1 cellular context compared by ENCODE assay signal in the genomic region with DNA sequence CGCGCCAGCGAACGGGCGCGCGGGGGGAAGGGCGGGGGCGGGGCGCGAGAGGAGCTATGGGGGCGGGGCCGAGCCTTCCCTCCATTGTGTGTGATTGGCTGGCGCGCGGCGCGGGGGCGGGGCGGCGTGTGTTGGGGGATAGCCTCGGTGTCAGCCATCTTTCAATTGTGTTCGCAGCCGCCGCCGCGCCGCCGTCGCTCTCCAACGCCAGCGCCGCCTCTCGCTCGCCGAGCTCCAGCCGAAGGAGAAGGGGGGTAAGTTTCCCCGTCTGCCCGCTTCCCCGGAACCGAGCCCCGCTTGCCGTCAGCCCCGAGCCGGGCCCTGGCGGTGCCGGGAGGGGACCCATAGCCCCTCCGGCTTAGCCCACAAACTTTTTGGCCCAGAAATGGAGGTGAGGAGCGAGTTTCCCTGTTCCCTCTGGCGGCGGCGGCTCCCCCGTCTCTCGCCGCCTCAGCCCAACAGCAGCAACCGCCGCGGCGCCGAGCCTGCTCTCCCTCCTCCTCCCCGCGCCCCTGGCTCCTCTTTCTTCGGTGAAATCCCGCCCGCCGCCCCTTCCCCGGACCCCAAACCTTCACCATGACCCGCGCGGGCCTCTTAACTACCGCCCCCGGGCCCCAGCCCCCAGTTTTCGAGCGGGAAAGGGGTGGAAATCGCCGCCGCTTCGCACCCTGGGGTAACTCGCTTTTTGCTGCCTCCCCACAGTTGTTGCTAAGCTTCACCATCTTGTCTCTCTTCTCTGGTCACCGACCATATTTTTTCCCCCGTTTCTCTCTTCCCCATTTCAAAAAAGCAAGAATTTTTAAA.
TF ChIP-seq lines count a peak whose summit lies in the region.

A gene (plus strand): TSS at position 159 of the 804 bp plus-strand sequence. CDS start 1,636 bp downstream, outside the sequence.

TF ChIP-seq in K562, 482 proteins besides CTCF, POLR2A, EP300 and RAD21 (continued from another document and continues in another):
- TF ChIP-seq, protein P1, sequence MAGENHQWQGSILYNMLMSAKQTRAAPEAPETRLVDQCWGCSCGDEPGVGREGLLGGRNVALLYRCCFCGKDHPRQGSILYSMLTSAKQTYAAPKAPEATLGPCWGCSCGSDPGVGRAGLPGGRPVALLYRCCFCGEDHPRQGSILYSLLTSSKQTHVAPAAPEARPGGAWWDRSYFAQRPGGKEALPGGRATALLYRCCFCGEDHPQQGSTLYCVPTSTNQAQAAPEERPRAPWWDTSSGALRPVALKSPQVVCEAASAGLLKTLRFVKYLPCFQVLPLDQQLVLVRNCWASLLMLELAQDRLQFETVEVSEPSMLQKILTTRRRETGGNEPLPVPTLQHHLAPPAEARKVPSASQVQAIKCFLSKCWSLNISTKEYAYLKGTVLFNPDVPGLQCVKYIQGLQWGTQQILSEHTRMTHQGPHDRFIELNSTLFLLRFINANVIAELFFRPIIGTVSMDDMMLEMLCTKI (IDR thresholded peaks at IDR 0.05; ENCODE audit: partially characterized antibody): no peak
- TF ChIP-seq RBFOX2 (IDR thresholded peaks at IDR 0.05; ENCODE audit: low read depth, low read length) (peak; percentile 82), DPF2 (IDR thresholded peaks at IDR 0.05) (no peak), CEBPG (CRISPR knock-in tag; IDR thresholded peaks at IDR 0.05) (no peak), CEBPG (tag; conservative IDR thresholded peaks at IDR 0.05 in 1 of 2, IDR thresholded peaks at IDR 0.05 in 1 of 2) (no peak), YBX1 (IDR thresholded peaks at IDR 0.05) (no peak), ETS2 (tag; IDR thresholded peaks at IDR 0.05; ENCODE audit: borderline replicate concordance, poor library complexity, severe bottlenecking) (no peak), HMG20A (CRISPR knock-in tag; conservative IDR thresholded peaks at IDR 0.05) (no peak), HNRNPL (IDR thresholded peaks at IDR 0.05; ENCODE audit: low read depth, low read length) (peak; percentile 49; the same call in 1 of the 2 replicates), TAF15 (IDR thresholded peaks at IDR 0.05; ENCODE audit: low read depth, low read length) (no peak), PHTF2 (CRISPR knock-in tag; IDR thresholded peaks at IDR 0.05) (no peak), KDM1A (IDR thresholded peaks at IDR 0.05) (no peak), SNRNP70 (optimal IDR thresholded peaks at IDR 0.05; ENCODE audit: low read depth, low read length) (no peak), RB1 (IDR thresholded peaks at IDR 0.05; ENCODE audit: low read depth) (peak; percentile 55; the same call in 1 of the 2 replicates), SMARCA5 (IDR thresholded peaks at IDR 0.05) (no peak), CREB1 (IDR thresholded peaks at IDR 0.05) (peak; percentile 37; the same call in 1 of the 2 replicates), CREB1 (CRISPR knock-in tag; IDR thresholded peaks at IDR 0.05) (no peak; the same call in 1 of the 2 replicates), MEIS2 (IDR thresholded peaks at IDR 0.05; ENCODE audit: partially characterized antibody) (peak; percentile 52), SPI1 (IDR thresholded peaks at IDR 0.05; ENCODE audit: borderline replicate concordance, low read depth, low read length) (0 out of 2 replicates have a peak, but pooled peaks have one; percentile 30), ZNF445 (CRISPR knock-in tag; IDR thresholded peaks at IDR 0.05; ENCODE audit: low read depth) (no peak), ZC3H4 (CRISPR knock-in tag; IDR thresholded peaks at IDR 0.05; ENCODE audit: borderline replicate concordance) (no peak; the same call in 1 of the 2 replicates), PHF20 (IDR thresholded peaks at IDR 0.05; ENCODE audit: partially characterized antibody) (peak; percentile 43), ZNF263 (CRISPR knock-in tag; IDR thresholded peaks at IDR 0.05; ENCODE audit: borderline replicate concordance) (peak; percentile 99), ERF (CRISPR knock-in tag; IDR thresholded peaks at IDR 0.05) (peak; percentile 48; the same call in 1 of the 2 replicates)
- TF ChIP-seq, protein P2, sequence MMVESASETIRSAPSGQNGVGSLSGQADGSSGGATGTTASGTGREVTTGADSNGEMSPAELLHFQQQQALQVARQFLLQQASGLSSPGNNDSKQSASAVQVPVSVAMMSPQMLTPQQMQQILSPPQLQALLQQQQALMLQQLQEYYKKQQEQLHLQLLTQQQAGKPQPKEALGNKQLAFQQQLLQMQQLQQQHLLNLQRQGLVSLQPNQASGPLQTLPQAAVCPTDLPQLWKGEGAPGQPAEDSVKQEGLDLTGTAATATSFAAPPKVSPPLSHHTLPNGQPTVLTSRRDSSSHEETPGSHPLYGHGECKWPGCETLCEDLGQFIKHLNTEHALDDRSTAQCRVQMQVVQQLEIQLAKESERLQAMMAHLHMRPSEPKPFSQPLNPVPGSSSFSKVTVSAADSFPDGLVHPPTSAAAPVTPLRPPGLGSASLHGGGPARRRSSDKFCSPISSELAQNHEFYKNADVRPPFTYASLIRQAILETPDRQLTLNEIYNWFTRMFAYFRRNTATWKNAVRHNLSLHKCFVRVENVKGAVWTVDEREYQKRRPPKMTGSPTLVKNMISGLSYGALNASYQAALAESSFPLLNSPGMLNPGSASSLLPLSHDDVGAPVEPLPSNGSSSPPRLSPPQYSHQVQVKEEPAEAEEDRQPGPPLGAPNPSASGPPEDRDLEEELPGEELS (CRISPR knock-in tag; IDR thresholded peaks at IDR 0.05; ENCODE audit: borderline replicate concordance): peak; percentile 71; the same call in 1 of the 2 replicates
- TF ChIP-seq, protein P3, sequence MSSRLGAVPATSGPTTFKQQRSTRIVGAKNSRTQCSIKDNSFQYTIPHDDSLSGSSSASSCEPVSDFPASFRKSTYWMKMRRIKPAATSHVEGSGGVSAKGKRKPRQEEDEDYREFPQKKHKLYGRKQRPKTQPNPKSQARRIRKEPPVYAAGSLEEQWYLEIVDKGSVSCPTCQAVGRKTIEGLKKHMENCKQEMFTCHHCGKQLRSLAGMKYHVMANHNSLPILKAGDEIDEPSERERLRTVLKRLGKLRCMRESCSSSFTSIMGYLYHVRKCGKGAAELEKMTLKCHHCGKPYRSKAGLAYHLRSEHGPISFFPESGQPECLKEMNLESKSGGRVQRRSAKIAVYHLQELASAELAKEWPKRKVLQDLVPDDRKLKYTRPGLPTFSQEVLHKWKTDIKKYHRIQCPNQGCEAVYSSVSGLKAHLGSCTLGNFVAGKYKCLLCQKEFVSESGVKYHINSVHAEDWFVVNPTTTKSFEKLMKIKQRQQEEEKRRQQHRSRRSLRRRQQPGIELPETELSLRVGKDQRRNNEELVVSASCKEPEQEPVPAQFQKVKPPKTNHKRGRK (tag; IDR thresholded peaks at IDR 0.05): peak; percentile 49; the same call in 1 of the 2 replicates
- TF ChIP-seq, protein P4, sequence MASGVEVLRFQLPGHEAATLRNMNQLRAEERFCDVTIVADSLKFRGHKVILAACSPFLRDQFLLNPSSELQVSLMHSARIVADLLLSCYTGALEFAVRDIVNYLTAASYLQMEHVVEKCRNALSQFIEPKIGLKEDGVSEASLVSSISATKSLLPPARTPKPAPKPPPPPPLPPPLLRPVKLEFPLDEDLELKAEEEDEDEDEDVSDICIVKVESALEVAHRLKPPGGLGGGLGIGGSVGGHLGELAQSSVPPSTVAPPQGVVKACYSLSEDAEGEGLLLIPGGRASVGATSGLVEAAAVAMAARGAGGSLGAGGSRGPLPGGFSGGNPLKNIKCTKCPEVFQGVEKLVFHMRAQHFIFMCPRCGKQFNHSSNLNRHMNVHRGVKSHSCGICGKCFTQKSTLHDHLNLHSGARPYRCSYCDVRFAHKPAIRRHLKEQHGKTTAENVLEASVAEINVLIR (CRISPR knock-in tag; IDR thresholded peaks at IDR 0.05): no peak
- TF ChIP-seq, protein P5, sequence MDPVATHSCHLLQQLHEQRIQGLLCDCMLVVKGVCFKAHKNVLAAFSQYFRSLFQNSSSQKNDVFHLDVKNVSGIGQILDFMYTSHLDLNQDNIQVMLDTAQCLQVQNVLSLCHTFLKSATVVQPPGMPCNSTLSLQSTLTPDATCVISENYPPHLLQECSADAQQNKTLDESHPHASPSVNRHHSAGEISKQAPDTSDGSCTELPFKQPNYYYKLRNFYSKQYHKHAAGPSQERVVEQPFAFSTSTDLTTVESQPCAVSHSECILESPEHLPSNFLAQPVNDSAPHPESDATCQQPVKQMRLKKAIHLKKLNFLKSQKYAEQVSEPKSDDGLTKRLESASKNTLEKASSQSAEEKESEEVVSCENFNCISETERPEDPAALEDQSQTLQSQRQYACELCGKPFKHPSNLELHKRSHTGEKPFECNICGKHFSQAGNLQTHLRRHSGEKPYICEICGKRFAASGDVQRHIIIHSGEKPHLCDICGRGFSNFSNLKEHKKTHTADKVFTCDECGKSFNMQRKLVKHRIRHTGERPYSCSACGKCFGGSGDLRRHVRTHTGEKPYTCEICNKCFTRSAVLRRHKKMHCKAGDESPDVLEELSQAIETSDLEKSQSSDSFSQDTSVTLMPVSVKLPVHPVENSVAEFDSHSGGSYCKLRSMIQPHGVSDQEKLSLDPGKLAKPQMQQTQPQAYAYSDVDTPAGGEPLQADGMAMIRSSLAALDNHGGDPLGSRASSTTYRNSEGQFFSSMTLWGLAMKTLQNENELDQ (CRISPR knock-in tag; IDR thresholded peaks at IDR 0.05; ENCODE audit: borderline replicate concordance): 0 out of 2 replicates have a peak, but pooled peaks have one; percentile 66
- TF ChIP-seq, protein P6, sequence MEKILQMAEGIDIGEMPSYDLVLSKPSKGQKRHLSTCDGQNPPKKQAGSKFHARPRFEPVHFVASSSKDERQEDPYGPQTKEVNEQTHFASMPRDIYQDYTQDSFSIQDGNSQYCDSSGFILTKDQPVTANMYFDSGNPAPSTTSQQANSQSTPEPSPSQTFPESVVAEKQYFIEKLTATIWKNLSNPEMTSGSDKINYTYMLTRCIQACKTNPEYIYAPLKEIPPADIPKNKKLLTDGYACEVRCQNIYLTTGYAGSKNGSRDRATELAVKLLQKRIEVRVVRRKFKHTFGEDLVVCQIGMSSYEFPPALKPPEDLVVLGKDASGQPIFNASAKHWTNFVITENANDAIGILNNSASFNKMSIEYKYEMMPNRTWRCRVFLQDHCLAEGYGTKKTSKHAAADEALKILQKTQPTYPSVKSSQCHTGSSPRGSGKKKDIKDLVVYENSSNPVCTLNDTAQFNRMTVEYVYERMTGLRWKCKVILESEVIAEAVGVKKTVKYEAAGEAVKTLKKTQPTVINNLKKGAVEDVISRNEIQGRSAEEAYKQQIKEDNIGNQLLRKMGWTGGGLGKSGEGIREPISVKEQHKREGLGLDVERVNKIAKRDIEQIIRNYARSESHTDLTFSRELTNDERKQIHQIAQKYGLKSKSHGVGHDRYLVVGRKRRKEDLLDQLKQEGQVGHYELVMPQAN (IDR thresholded peaks at IDR 0.05; ENCODE audit: borderline replicate concordance): peak; percentile 13; the same call in 1 of the 2 replicates
- TF ChIP-seq, protein P7, sequence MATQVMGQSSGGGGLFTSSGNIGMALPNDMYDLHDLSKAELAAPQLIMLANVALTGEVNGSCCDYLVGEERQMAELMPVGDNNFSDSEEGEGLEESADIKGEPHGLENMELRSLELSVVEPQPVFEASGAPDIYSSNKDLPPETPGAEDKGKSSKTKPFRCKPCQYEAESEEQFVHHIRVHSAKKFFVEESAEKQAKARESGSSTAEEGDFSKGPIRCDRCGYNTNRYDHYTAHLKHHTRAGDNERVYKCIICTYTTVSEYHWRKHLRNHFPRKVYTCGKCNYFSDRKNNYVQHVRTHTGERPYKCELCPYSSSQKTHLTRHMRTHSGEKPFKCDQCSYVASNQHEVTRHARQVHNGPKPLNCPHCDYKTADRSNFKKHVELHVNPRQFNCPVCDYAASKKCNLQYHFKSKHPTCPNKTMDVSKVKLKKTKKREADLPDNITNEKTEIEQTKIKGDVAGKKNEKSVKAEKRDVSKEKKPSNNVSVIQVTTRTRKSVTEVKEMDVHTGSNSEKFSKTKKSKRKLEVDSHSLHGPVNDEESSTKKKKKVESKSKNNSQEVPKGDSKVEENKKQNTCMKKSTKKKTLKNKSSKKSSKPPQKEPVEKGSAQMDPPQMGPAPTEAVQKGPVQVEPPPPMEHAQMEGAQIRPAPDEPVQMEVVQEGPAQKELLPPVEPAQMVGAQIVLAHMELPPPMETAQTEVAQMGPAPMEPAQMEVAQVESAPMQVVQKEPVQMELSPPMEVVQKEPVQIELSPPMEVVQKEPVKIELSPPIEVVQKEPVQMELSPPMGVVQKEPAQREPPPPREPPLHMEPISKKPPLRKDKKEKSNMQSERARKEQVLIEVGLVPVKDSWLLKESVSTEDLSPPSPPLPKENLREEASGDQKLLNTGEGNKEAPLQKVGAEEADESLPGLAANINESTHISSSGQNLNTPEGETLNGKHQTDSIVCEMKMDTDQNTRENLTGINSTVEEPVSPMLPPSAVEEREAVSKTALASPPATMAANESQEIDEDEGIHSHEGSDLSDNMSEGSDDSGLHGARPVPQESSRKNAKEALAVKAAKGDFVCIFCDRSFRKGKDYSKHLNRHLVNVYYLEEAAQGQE (CRISPR knock-in tag; IDR thresholded peaks at IDR 0.05; ENCODE audit: low read depth): peak; percentile 87
- TF ChIP-seq, protein P8, sequence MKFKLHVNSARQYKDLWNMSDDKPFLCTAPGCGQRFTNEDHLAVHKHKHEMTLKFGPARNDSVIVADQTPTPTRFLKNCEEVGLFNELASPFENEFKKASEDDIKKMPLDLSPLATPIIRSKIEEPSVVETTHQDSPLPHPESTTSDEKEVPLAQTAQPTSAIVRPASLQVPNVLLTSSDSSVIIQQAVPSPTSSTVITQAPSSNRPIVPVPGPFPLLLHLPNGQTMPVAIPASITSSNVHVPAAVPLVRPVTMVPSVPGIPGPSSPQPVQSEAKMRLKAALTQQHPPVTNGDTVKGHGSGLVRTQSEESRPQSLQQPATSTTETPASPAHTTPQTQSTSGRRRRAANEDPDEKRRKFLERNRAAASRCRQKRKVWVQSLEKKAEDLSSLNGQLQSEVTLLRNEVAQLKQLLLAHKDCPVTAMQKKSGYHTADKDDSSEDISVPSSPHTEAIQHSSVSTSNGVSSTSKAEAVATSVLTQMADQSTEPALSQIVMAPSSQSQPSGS (CRISPR knock-in tag; IDR thresholded peaks at IDR 0.05): no peak
- TF ChIP-seq, protein P9, sequence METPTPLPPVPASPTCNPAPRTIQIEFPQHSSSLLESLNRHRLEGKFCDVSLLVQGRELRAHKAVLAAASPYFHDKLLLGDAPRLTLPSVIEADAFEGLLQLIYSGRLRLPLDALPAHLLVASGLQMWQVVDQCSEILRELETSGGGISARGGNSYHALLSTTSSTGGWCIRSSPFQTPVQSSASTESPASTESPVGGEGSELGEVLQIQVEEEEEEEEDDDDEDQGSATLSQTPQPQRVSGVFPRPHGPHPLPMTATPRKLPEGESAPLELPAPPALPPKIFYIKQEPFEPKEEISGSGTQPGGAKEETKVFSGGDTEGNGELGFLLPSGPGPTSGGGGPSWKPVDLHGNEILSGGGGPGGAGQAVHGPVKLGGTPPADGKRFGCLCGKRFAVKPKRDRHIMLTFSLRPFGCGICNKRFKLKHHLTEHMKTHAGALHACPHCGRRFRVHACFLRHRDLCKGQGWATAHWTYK (CRISPR knock-in tag; IDR thresholded peaks at IDR 0.05): peak; percentile 85; the same call in 1 of the 2 replicates
